Comparison of ENCODE assay signal across 8 cellular contexts in genomic region chr4:140252742-140253555, GRCh38.
DNase-seq lines count a peak whose midpoint lies in the region; ATAC-seq and TF ChIP-seq lines count a peak whose summit lies in the region.

No MANE protein-coding gene starts in this region.

- H3K36me3 Mint-ChIP-seq in activated CD4-positive, alpha-beta T cell treated with anti-CD3 and anti-CD28 coated beads for 36 hours (ENCODE audit: low read depth): peaks cover 1% of the 10 kb centered on the region

- TF ChIP-seq CTCF in GM10266 (IDR thresholded peaks at IDR 0.05; ENCODE audit: control insufficient read depth, insufficient read depth, low read depth, missing control alignments) (peak; percentile 96), choroid plexus epithelial cell (conservative IDR thresholded peaks at IDR 0.05; ENCODE audit: low read depth, low read length) (peak; percentile 73)

- DNase-seq in GM10266 (ENCODE audit: extremely low spot score): peak; percentile 72
- peak; percentile 83 for DNase-seq in NCI-H2171 treated with DMSO at 0.1 percent for 48 hours (lab: John Stamatoyannopoulos, UW)
- DNase-seq in activated CD4-positive, alpha-beta T cell treated with anti-CD3 and anti-CD28 coated beads for 36 hours: peak; percentile 75
- peak; percentile 61 for DNase-seq in choroid plexus epithelial cell (ENCODE audit: low read depth)
- DNase-seq in kidney tubule cell (ENCODE audit: low spot score): peak; percentile 82
- peak; percentile 72 for DNase-seq in stimulated activated CD4-positive, alpha-beta T cell treated with anti-CD3 and anti-CD28 coated beads, Interleukin-15, amount 100 ng/mL, for 24 hours
- DNase-seq in GOT3 (lab: John Stamatoyannopoulos, UW): no peak

- CTCF ChIA-PET in activated CD4-positive, alpha-beta T cell treated with anti-CD3 and anti-CD28 coated beads for 36 hours (lab: Charles Lee): interaction anchor here (0.6 to 5.0 kb wide), 21 partner anchors 9 to 596 kb away, joined by 3 to 31 read pairs (median 4); partner anchors contain the start of genes MAML3 and SCOC

- intact Hi-C loops in activated CD4-positive, alpha-beta T cell treated with anti-CD3 and anti-CD28 coated beads for 36 hours (cut with DNase I, micrococcal nuclease): loop anchor here (1.0 to 10.0 kb wide), 9 partner anchors 201 to 696 kb away; partner anchors contain the start of gene SETD7 (in 1 of the 2)

- H3K4me3 ChIP-seq in choroid plexus epithelial cell (ENCODE audit: low read depth, low read length): peak overlapping the region; percentile 68

- H3K27ac Mint-ChIP-seq in activated CD4-positive, alpha-beta T cell treated with anti-CD3 and anti-CD28 coated beads for 36 hours: peak overlapping the region; percentile 71

- peak overlapping the region; percentile 59 for H3K4me3 Mint-ChIP-seq in activated CD4-positive, alpha-beta T cell treated with anti-CD3 and anti-CD28 coated beads for 36 hours

- no peaks in the 10 kb centered on the region for H3K9me3 Mint-ChIP-seq in activated CD4-positive, alpha-beta T cell treated with anti-CD3 and anti-CD28 coated beads for 36 hours (ENCODE audit: low read depth)

- ATAC-seq in HG02870 (IDR thresholded peaks at IDR 0.05; ENCODE audit: unreplicated experiment): peak; percentile 55
- peak; percentile 57 for ATAC-seq in activated CD4-positive, alpha-beta T cell treated with anti-CD3 and anti-CD28 coated beads for 36 hours

- peaks cover 39% of the 10 kb centered on the region for H3K4me1 Mint-ChIP-seq in activated CD4-positive, alpha-beta T cell treated with anti-CD3 and anti-CD28 coated beads for 36 hours

- H3K27me3 Mint-ChIP-seq in activated CD4-positive, alpha-beta T cell treated with anti-CD3 and anti-CD28 coated beads for 36 hours: peaks cover 15% of the 10 kb centered on the region

- POLR2A ChIA-PET in activated CD4-positive, alpha-beta T cell treated with anti-CD3 and anti-CD28 coated beads for 36 hours (lab: Charles Lee): no interaction called here
